ENCODE assay signal across 7 cellular contexts in the genomic region with DNA sequence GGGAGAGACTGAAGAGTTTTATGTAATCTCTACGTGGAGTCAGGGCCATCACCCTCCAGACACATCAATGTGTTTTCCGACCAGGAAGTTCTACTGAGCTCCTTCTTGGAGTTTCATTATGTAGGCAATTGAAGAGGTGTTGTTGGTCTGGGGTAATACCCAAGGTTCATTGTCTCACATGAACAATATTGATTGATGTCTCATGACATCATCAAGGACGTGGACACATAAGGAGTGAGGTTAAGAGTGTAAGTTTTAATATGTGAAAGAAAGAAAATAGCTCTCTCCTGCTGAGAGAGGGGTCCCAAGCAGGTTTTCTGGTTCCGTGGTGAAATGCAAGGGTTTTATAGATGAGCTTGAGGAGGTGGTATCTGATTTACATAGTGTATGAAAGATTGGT.
"Had no signal": no experiment of that assay in that cellular context is flagged by ENCODE, and none has a peak within 500 bp of the region (broad histone marks: within the 10 kb centered on the region; RNA-seq: fewer than 3 reads in every experiment).

No MANE protein-coding gene starts in this region.

- H3K27ac ChIP-seq: HL-60 had no signal

- H3K4me3 ChIP-seq: K562 had no signal

- DNase-seq: IMR-90, KBM-7, KG1 had no signal

- ATAC-seq: K562 had no signal

- H3K27me3 Mint-ChIP-seq: IgD-negative memory B cell had no signal

- H3K36me3 Mint-ChIP-seq: IgD-negative memory B cell had no signal

- H3K4me3 Mint-ChIP-seq: IgD-negative memory B cell had no signal

- H3K27ac Mint-ChIP-seq: IgD-negative memory B cell had no signal

- FAIRE-seq: HTR-8/SVneo, K562 had no signal
